Comparison of ENCODE assay signal across 8 cellular contexts in the genomic region with DNA sequence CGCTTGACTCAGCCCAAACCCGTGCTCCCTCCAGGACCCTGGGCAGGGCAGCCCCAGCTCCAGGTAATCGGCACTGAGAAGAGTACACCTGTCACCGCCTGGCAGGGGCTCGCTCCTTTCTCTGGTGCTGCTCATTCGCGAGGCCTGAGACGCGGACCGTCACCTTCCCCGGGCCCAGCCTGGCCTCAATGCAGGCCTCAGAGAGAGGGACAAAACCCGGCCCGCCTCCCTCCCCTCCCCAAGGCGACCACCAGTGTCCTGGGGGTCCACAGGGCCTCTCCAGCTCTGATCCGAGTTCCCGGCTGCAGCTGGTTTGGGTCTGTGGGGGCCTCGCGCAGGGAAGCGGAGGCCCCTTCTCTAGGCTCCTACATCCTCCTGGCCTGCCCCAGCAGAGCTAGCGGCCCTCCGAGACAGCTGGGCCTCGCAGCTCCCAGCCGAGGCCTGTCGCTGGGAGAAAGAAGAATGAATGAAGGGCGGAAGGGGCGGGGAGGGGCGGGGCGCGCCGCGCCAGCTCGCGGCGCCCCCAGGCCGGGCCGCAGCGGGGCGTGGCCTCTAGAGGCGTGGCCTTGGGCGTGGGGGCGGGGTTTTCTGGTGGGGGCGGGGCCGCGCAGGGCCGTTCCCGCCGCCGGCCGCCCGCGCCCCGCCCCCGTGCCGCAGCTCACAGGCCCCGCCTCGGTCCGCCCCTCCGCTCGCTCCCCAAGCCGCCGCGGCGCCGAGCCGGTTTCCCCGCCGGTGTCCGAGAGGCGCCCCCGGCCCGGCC. TPM values are rescaled to one million over a fixed set of nuclear protein-coding genes. Genes with fewer than 3 reads are reported as not detected.
DNase-seq lines count a peak whose midpoint lies in the region; ATAC-seq and TF ChIP-seq lines count a peak whose summit lies in the region.

A gene (plus strand): TSS at position 688 of the 760 bp plus-strand sequence. CDS start 187 bp downstream, outside the sequence.

- CTCF ChIA-PET in HCT116 (lab: Charles Lee) (interaction anchor here (1.1 to 1.5 kb wide), 3 partner anchors 100 to 123 kb away, joined by 3 to 4 read pairs (median 3); no protein-coding TSS in a partner anchor), T-cell (lab: Charles Lee) (interaction anchor here in 1 of 2 donors (0.5 to 1.4 kb wide), 3 partner anchors 11 to 416 kb away, joined by 3 to 4 read pairs (median 3); a partner anchor contains a TSS)

- H2AFZ ChIP-seq in HCT116 (ENCODE audit: low read depth, low read length, poor library complexity, severe bottlenecking), result no peak within 1 kb of the TSS

- no peaks in the 10 kb centered on the region for H3K9me3 Mint-ChIP-seq in T-cell
- no peaks in the 10 kb centered on the region for H3K9me3 Mint-ChIP-seq in activated naive CD8-positive, alpha-beta T cell treated with anti-CD3 and anti-CD28 coated beads, Interleukin-2, amount 50 U/mL, for 24 hours

- H3K4me2 ChIP-seq in HCT116 (ENCODE audit: low read length), result peak within 1 kb of the TSS; percentile 86

- H3K4me3 ChIP-seq in HCT116 (replicated peaks in 1 of 2; ENCODE audit: low read depth in 1 of 2, low read length in 2 of 2) (peak within 1 kb of the TSS; percentile 80 to 88), tibial nerve (peak within 1 kb of the TSS; percentile 72 to 94 (median 77))

- no peaks in the 10 kb centered on the region for H3K9me2 ChIP-seq in HCT116 (ENCODE audit: insufficient read depth)

- H3K4me1 Mint-ChIP-seq in T-cell, result peaks cover 11 to 14% (median 12%) of the 10 kb centered on the region in 3 donors
- H3K4me1 Mint-ChIP-seq in activated naive CD8-positive, alpha-beta T cell treated with anti-CD3 and anti-CD28 coated beads, Interleukin-2, amount 50 U/mL, for 24 hours, result peaks cover 10% of the 10 kb centered on the region

- no peaks in the 10 kb centered on the region for H3K27me3 ChIP-seq in HCT116 (ENCODE audit: insufficient read depth, low read length)
- no peaks in the 10 kb centered on the region for H3K27me3 ChIP-seq in tibial nerve

- H3K27ac ChIP-seq in HCT116 (ENCODE audit: low read depth, low read length), result peak within 1 kb of the TSS; percentile 80
- H3K27ac ChIP-seq in tibial nerve, result peak within 1 kb of the TSS; percentile 59 to 87 (median 81)

- POLR2A ChIA-PET in HCT116 (lab: Charles Lee), result interaction anchor here (1.2 kb wide), 1 partner anchor 84 kb away, joined by 3 read pairs; no protein-coding TSS in a partner anchor
- POLR2A ChIA-PET in T-cell (lab: Charles Lee), result interaction anchor here (0.6 to 1.2 kb wide), 4 partner anchors 95 to 566 kb away, joined by 3 to 4 read pairs (median 3); no protein-coding TSS in a partner anchor

- H3K27me3 Mint-ChIP-seq in T-cell, result no peaks in the 10 kb centered on the region
- H3K27me3 Mint-ChIP-seq in activated naive CD8-positive, alpha-beta T cell treated with anti-CD3 and anti-CD28 coated beads, Interleukin-2, amount 50 U/mL, for 24 hours, result no peaks in the 10 kb centered on the region

- no peak for TF ChIP-seq RAD21 in HCT116 (IDR thresholded peaks at IDR 0.05; ENCODE audit: low read depth)

- peaks cover 25% of the 10 kb centered on the region; the same call in 1 of the 2 replicates for H3K79me2 ChIP-seq in HCT116 (ENCODE audit: insufficient read depth, low read length)

- intact Hi-C loops in HCT116 (cut with micrococcal nuclease) (no loop called here), cardiac septum (cut with DNase I) (loop anchor here (5.0 kb wide), 1 partner anchor 89 kb away; a partner anchor contains a TSS)

- no peak for TF ChIP-seq EP300 in tibial nerve (IDR thresholded peaks at IDR 0.05)

- H3K36me3 Mint-ChIP-seq in T-cell, result peaks cover 4% of the 10 kb centered on the region
- peaks cover 8% of the 10 kb centered on the region for H3K36me3 Mint-ChIP-seq in activated naive CD8-positive, alpha-beta T cell treated with anti-CD3 and anti-CD28 coated beads, Interleukin-2, amount 50 U/mL, for 24 hours (ENCODE audit: low read depth)

- peak within 1 kb of the TSS; percentile 79 to 83 (median 82) for H3K4me3 Mint-ChIP-seq in T-cell
- H3K4me3 Mint-ChIP-seq in activated naive CD8-positive, alpha-beta T cell treated with anti-CD3 and anti-CD28 coated beads, Interleukin-2, amount 50 U/mL, for 24 hours, result peak within 1 kb of the TSS; percentile 84

- 29 to 60% methylated on average over 2 to 19 of the region's 71 CpGs for WGBS in tibial nerve, 2 donors

- TF ChIP-seq CTCF in HCT116 (IDR thresholded peaks at IDR 0.05 in 2 of 3, conservative IDR thresholded peaks at IDR 0.05 in 1 of 3; ENCODE audit: borderline replicate concordance in 1 of 3, insufficient read depth in 1 of 3, low read depth in 2 of 3, low read length in 2 of 3) (no peak), tibial nerve (IDR thresholded peaks at IDR 0.05) (no peak)

- H3K27ac Mint-ChIP-seq in T-cell, result peak within 1 kb of the TSS; percentile 59 to 64
- H3K27ac Mint-ChIP-seq in activated naive CD8-positive, alpha-beta T cell treated with anti-CD3 and anti-CD28 coated beads, Interleukin-2, amount 50 U/mL, for 24 hours, result peak within 1 kb of the TSS; percentile 82

- peak; percentile 40 for DNase-seq in GF-D8 (lab: John Stamatoyannopoulos, UW)
- no peak for DNase-seq in HCT116 (ENCODE audit: low read depth, low spot score)
- peak; percentile 70 for DNase-seq in NCI-H1048 (lab: John Stamatoyannopoulos, UW)
- DNase-seq in T-cell, result peak; percentile 59 to 89 (median 76)
- DNase-seq in activated naive CD8-positive, alpha-beta T cell treated with anti-CD3 and anti-CD28 coated beads, Interleukin-2, amount 50 U/mL, for 24 hours, result peak; percentile 85
- DNase-seq in cardiac septum (ENCODE audit: low spot score), result peak; percentile 92
- peak; percentile 80 for DNase-seq in pons (ENCODE audit: low spot score)
- peak; percentile 53 to 58 for DNase-seq in tibial nerve (ENCODE audit: low spot score in 2 of 2)

- peaks cover 5 to 10% of the 10 kb centered on the region in 2 experiments; a peak in 2 of 4 replicates for H3K36me3 ChIP-seq in HCT116 (ENCODE audit: control insufficient read depth in 1 of 2, insufficient read depth in 2 of 2, low read length in 2 of 2)
- peaks cover 0 to 20% (median 0%) of the 10 kb centered on the region in 3 donors for H3K36me3 ChIP-seq in tibial nerve

- H4K20me1 ChIP-seq in HCT116 (ENCODE audit: insufficient read depth), result no peaks in the 10 kb centered on the region

- BruUV-seq in HCT116 (replicated peaks; lab: Mats Ljungman, UMichigan), result TSS peak; percentile 81

- no peaks in the 10 kb centered on the region for H3K9me3 ChIP-seq in HCT116 (ENCODE audit: control insufficient read depth in 1 of 2, insufficient read depth in 1 of 2, low read depth in 1 of 2, low read length in 2 of 2)
- no peaks in the 10 kb centered on the region for H3K9me3 ChIP-seq in tibial nerve

- ATAC-seq in HCT116 (peak; percentile 66), T-cell (replicated peaks in 1 of 4) (peak; percentile 89 to 97 (median 92))
- peak; percentile 78 for ATAC-seq in activated naive CD8-positive, alpha-beta T cell treated with anti-CD3 and anti-CD28 coated beads, Interleukin-2, amount 50 U/mL, for 24 hours

- H3K9ac ChIP-seq in HCT116 (ENCODE audit: low read length), result peak within 1 kb of the TSS; percentile 90

- TF ChIP-seq POLR2A in HCT116 (IDR thresholded peaks at IDR 0.05; ENCODE audit: borderline replicate concordance, extremely low read depth, insufficient read depth, insufficient read length) (no peak), tibial nerve (IDR thresholded peaks at IDR 0.05) (no peak)

- H3K4me1 ChIP-seq in HCT116 (ENCODE audit: control insufficient read depth in 1 of 2, insufficient read depth in 2 of 2, low read length in 2 of 2) (peaks cover 36 to 47% of the 10 kb centered on the region in 2 experiments), tibial nerve (peaks cover 0 to 24% (median 15%) of the 10 kb centered on the region in 4 donors)

- RAD21 ChIA-PET in HCT116 (lab: Charles Lee; ENCODE audit: low non-redundant PET in 1 of 2, low total read pairs in 2 of 2, uncharacterized antibody in 2 of 2, unreplicated experiment in 2 of 2), result interaction anchor here in 1 of 2 experiments (1.1 kb wide), 1 partner anchor 100 kb away, joined by 3 read pairs; no protein-coding TSS in a partner anchor

TF ChIP-seq in HCT116, 20 proteins besides CTCF, POLR2A, EP300 and RAD21:
- TF ChIP-seq ZFX (IDR thresholded peaks at IDR 0.05), result peak; percentile 10; the same call in 1 of the 2 replicates
- TF ChIP-seq POLR2AphosphoS5 (IDR thresholded peaks at IDR 0.05; ENCODE audit: low read depth, low read length), result peak; percentile 63
- no peak for TF ChIP-seq ZNF274 (IDR thresholded peaks at IDR 0.05; ENCODE audit: low read depth, low read length)

RNA-seq across cellular contexts. Expression of the gene that starts here (rescaled TPM):
- 56.3 TPM for total RNA-seq in HCT116 (2021; ENCODE audit: unreplicated experiment)
- 43.5 and 53.3 TPM in 2 replicates for polyA plus RNA-seq in HCT116 (2012)
- 10 to 100 TPM; 13.5 to 24.9 (median 18.4) TPM for total RNA-seq in T-cell
- total RNA-seq in cardiac septum, result 13.6 TPM
- 10 to 100 TPM; 14.4 to 30.3 (median 17.0) TPM for total RNA-seq in tibial nerve
